Comparison of ENCODE assay signal across 14 cellular contexts in the genomic region with DNA sequence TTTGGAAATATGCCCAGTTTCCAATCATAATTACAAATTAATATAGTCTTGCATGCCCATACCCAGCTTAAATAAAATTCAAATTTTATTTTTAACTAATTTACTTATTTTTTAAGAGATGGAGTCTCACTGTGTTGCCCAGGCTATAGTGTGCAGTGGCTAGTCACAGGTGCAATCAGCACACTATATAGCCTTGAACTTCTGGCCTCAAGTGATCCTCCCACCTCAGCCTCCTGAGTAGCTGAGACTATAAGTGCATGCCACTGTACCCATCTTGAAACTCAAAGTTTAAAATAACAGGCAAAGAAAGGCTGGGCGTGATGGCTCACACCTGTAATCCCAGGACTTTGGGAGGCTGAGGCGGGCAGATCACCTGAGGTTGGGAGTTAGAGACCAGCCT. TPM values are rescaled to one million over a fixed set of nuclear protein-coding genes. Genes with fewer than 3 reads are reported as not detected.
DNase-seq lines count a peak whose midpoint lies in the region; ATAC-seq and TF ChIP-seq lines count a peak whose summit lies in the region.
"Had no signal": no experiment of that assay in that cellular context is flagged by ENCODE, and none has a peak within 500 bp of the region (broad histone marks: within the 10 kb centered on the region; RNA-seq: fewer than 3 reads in every experiment).

No MANE protein-coding gene starts in this region.

- CTCF ChIA-PET in HCT116 (lab: Charles Lee): no interaction called here

- POLR2A ChIA-PET in HCT116 (lab: Charles Lee): no interaction called here

- H3K36me3 ChIP-seq in HCT116 (ENCODE audit: control insufficient read depth in 1 of 2, insufficient read depth in 2 of 2, low read length in 2 of 2) (0 out of 4 replicates have a peak, but pooled peaks cover 0 to 3% of the 10 kb centered on the region in 2 experiments), colonic mucosa (no peaks in the 10 kb centered on the region), mucosa of rectum (ENCODE audit: control insufficient read depth in 2 of 2, insufficient read depth in 2 of 2, low read length in 2 of 2) (peaks cover 3 to 16% of the 10 kb centered on the region in 2 donors), upper lobe of left lung (peaks cover 0 to 39% (median 6%) of the 10 kb centered on the region in 4 donors)

- TF ChIP-seq RAD21 in HCT116 (IDR thresholded peaks at IDR 0.05; ENCODE audit: low read depth): no peak

- TF ChIP-seq EP300 in upper lobe of left lung (IDR thresholded peaks at IDR 0.05): no peak

- 97 to 100% methylated on average over 2 of the region's 2 CpGs for WGBS in upper lobe of left lung, 2 donors

- intact Hi-C loops in HCT116 (cut with micrococcal nuclease) (no loop called here), colonic mucosa (cut with DNase I) (no loop called here)

- H2AFZ ChIP-seq in HCT116 (ENCODE audit: low read depth, low read length, poor library complexity, severe bottlenecking): no peak overlapping the region

- TF ChIP-seq CTCF in HCT116 (IDR thresholded peaks at IDR 0.05 in 2 of 3, conservative IDR thresholded peaks at IDR 0.05 in 1 of 3; ENCODE audit: borderline replicate concordance in 1 of 3, insufficient read depth in 1 of 3, low read depth in 2 of 3, low read length in 2 of 3) (no peak), colonic mucosa (IDR thresholded peaks at IDR 0.05) (no peak), upper lobe of left lung (IDR thresholded peaks at IDR 0.05) (no peak)

- no peak overlapping the region for H3K4me3 Mint-ChIP-seq in activated naive CD8-positive, alpha-beta T cell treated with anti-CD3 and anti-CD28 coated beads for 36 hours

- BruUV-seq in HCT116 (replicated peaks; lab: Mats Ljungman, UMichigan): no TSS peak

- peaks cover 9% of the 10 kb centered on the region for H3K36me3 Mint-ChIP-seq in activated naive CD8-positive, alpha-beta T cell treated with anti-CD3 and anti-CD28 coated beads for 36 hours

- ATAC-seq in HCT116: no peak
- ATAC-seq in upper lobe of left lung (ENCODE audit: low FRiP score in 2 of 2): no peak

- no peaks in the 10 kb centered on the region for H4K20me1 ChIP-seq in HCT116 (ENCODE audit: insufficient read depth)
- H4K20me1 ChIP-seq: BLaER1 treated with 17β-estradiol and CSF1 and Interleukin-3, amounts not matched to agents 10 nM and 100 nM had no signal

- H3K4me1 ChIP-seq in HCT116 (ENCODE audit: control insufficient read depth in 1 of 2, insufficient read depth in 2 of 2, low read length in 2 of 2) (peaks cover 7 to 16% of the 10 kb centered on the region in 2 experiments; a peak in 3 of 4 replicates), colonic mucosa (peaks cover 7% of the 10 kb centered on the region), mucosa of rectum (ENCODE audit: control insufficient read depth in 2 of 2, insufficient read depth in 2 of 2, low read length in 2 of 2) (peaks cover 14 to 24% of the 10 kb centered on the region in 2 donors), upper lobe of left lung (peaks cover 22 to 47% (median 28%) of the 10 kb centered on the region in 4 donors)
- H3K4me1 ChIP-seq: BLaER1 treated with 17β-estradiol and CSF1 and Interleukin-3, amounts not matched to agents 10 nM and 100 nM had no signal

- H3K4me3 ChIP-seq in HCT116 (replicated peaks in 1 of 2; ENCODE audit: low read depth in 1 of 2, low read length in 2 of 2) (no peak overlapping the region), colonic mucosa (no peak overlapping the region), mucosa of rectum (ENCODE audit: low read length in 2 of 2) (no peak overlapping the region), upper lobe of left lung (no peak overlapping the region)
- H3K4me3 ChIP-seq: BLaER1 treated with 17β-estradiol and CSF1 and Interleukin-3, amounts not matched to agents 10 nM and 100 nM had no signal

- no peaks in the 10 kb centered on the region for H3K9me2 ChIP-seq in HCT116 (ENCODE audit: insufficient read depth)

- peaks cover 16% of the 10 kb centered on the region for H3K4me1 Mint-ChIP-seq in activated naive CD8-positive, alpha-beta T cell treated with anti-CD3 and anti-CD28 coated beads for 36 hours

- no peak overlapping the region for H3K27ac Mint-ChIP-seq in activated naive CD8-positive, alpha-beta T cell treated with anti-CD3 and anti-CD28 coated beads for 36 hours

- H3K9me3 ChIP-seq in HCT116 (ENCODE audit: control insufficient read depth in 1 of 2, insufficient read depth in 1 of 2, low read depth in 1 of 2, low read length in 2 of 2): no peaks in the 10 kb centered on the region
- H3K9me3 ChIP-seq in colonic mucosa: no peaks in the 10 kb centered on the region
- H3K9me3 ChIP-seq in mucosa of rectum (ENCODE audit: control insufficient read depth in 2 of 2, low read length in 2 of 2): no peaks in the 10 kb centered on the region
- H3K9me3 ChIP-seq in upper lobe of left lung: no peaks in the 10 kb centered on the region
- H3K9me3 ChIP-seq: BLaER1 treated with 17β-estradiol and CSF1 and Interleukin-3, amounts not matched to agents 10 nM and 100 nM had no signal

- H3K9ac ChIP-seq in HCT116 (ENCODE audit: low read length) (no peak overlapping the region), colonic mucosa (ENCODE audit: low read depth in 2 of 2, low read length in 2 of 2) (no peak overlapping the region), mucosa of rectum (ENCODE audit: low read depth in 1 of 2, low read length in 2 of 2) (no peak overlapping the region)
- H3K9ac ChIP-seq: BLaER1 treated with 17β-estradiol and CSF1 and Interleukin-3, amounts not matched to agents 10 nM and 100 nM had no signal

- H3K27me3 ChIP-seq in HCT116 (ENCODE audit: insufficient read depth, low read length): no peaks in the 10 kb centered on the region
- H3K27me3 ChIP-seq in colonic mucosa: no peaks in the 10 kb centered on the region
- H3K27me3 ChIP-seq in mucosa of rectum (ENCODE audit: control insufficient read depth in 2 of 2, insufficient read depth in 2 of 2, low read length in 2 of 2): no peaks in the 10 kb centered on the region
- H3K27me3 ChIP-seq in upper lobe of left lung: no peaks in the 10 kb centered on the region
- H3K27me3 ChIP-seq: BLaER1 treated with 17β-estradiol and CSF1 and Interleukin-3, amounts not matched to agents 10 nM and 100 nM had no signal

- H3K27ac ChIP-seq in HCT116 (ENCODE audit: low read depth, low read length) (no peak overlapping the region), colonic mucosa (peak overlapping the region; percentile 53), mucosa of rectum (ENCODE audit: low read depth in 2 of 2, low read length in 2 of 2) (peak overlapping the region; percentile 26 to 69), upper lobe of left lung (peak overlapping the region in 3 of 4 donors; percentile 40 to 61 (median 53))
- H3K27ac ChIP-seq: BLaER1 treated with 17β-estradiol and CSF1 and Interleukin-3, amounts not matched to agents 10 nM and 100 nM had no signal

- RAD21 ChIA-PET in HCT116 (lab: Charles Lee; ENCODE audit: low non-redundant PET in 1 of 2, low total read pairs in 2 of 2, uncharacterized antibody in 2 of 2, unreplicated experiment in 2 of 2): no interaction called here

- no peak for TF ChIP-seq POLR2A in HCT116 (IDR thresholded peaks at IDR 0.05; ENCODE audit: borderline replicate concordance, extremely low read depth, insufficient read depth, insufficient read length)
- TF ChIP-seq POLR2A in upper lobe of left lung (IDR thresholded peaks at IDR 0.05): no peak

- no peaks in the 10 kb centered on the region for H3K27me3 Mint-ChIP-seq in activated naive CD8-positive, alpha-beta T cell treated with anti-CD3 and anti-CD28 coated beads for 36 hours

- 0 out of 2 replicates have a peak, but pooled peaks cover 3% of the 10 kb centered on the region for H3K79me2 ChIP-seq in HCT116 (ENCODE audit: insufficient read depth, low read length)

- no peaks in the 10 kb centered on the region for H3K9me3 Mint-ChIP-seq in activated naive CD8-positive, alpha-beta T cell treated with anti-CD3 and anti-CD28 coated beads for 36 hours

- H3K4me2 ChIP-seq in HCT116 (ENCODE audit: low read length): peak overlapping the region; percentile 55
- H3K4me2 ChIP-seq: BLaER1 treated with 17β-estradiol and CSF1 and Interleukin-3, amounts not matched to agents 10 nM and 100 nM had no signal

- DNase-seq in HCT116 (ENCODE audit: low read depth, low spot score) (no peak), colonic mucosa (no peak), upper lobe of left lung (no peak), epidermal melanocyte (ENCODE audit: insufficient read length, low spot score) (no peak)
- DNase-seq in activated naive CD8-positive, alpha-beta T cell treated with anti-CD3 and anti-CD28 coated beads for 36 hours: no peak
- DNase-seq in activated CD4-positive, CD25-positive, alpha-beta regulatory T cell treated with anti-CD3 and anti-CD28 coated beads, Interleukin-2, amount 50 U/mL, for 72 hours: no peak
- DNase-seq: DMS79 treated with DMSO at 0.1 percent for 48 hours; MM.1S; NCI-H1092 treated with DMSO at 0.1 percent for 48 hours; NCI-H1694; NK-92 treated with Interleukin-12 subunit alpha and Interleukin-12 subunit beta, amount 100 ng/mL, for 24 hours; SIG-M5 had no signal

TF ChIP-seq in HCT116, 20 proteins besides CTCF, POLR2A, EP300 and RAD21 (continues in another document):
- TF ChIP-seq SP1 (IDR thresholded peaks at IDR 0.05; ENCODE audit: low read depth) (no peak), EZH2 (IDR thresholded peaks at IDR 0.05) (no peak), EGR1 (IDR thresholded peaks at IDR 0.05; ENCODE audit: low read depth) (no peak), TCF7L2 (IDR thresholded peaks at IDR 0.05; ENCODE audit: borderline replicate concordance, extremely low read depth, insufficient read depth, insufficient read length) (no peak), YY1 (IDR thresholded peaks at IDR 0.05; ENCODE audit: extremely low read depth, insufficient replicate concordance, low read depth, low read length) (no peak)

RNA-seq across cellular contexts. Expression of gene MLH3, which starts 10.3 kb away (rescaled TPM):
- 14.7 TPM for total RNA-seq in HCT116 (2021; ENCODE audit: unreplicated experiment)
- 7.2 and 10.9 TPM in 2 replicates for polyA plus RNA-seq in HCT116 (2012)
- 10 to 100 TPM; 24.2 to 25.9 TPM for total RNA-seq in colonic mucosa
- 10 to 100 TPM; 15.9 to 87.0 (median 24.5) TPM for total RNA-seq in upper lobe of left lung
- total RNA-seq in activated naive CD8-positive, alpha-beta T cell treated with anti-CD3 and anti-CD28 coated beads for 36 hours: 10 to 100 TPM; 15.5 to 16.7 TPM

RNA-seq across cellular contexts. Expression of gene ACYP1, which starts 22.9 kb away (rescaled TPM):
- total RNA-seq in HCT116 (2021; ENCODE audit: unreplicated experiment) (30.7 TPM), colonic mucosa (10 to 100 TPM; 13.4 to 28.5 TPM), upper lobe of left lung (10 to 100 TPM in 5 of 6 donors, 1 to 10 TPM in 1; 7.9 to 46.1 (median 13.7) TPM)
- polyA plus RNA-seq in HCT116 (2012): 40.9 and 50.7 TPM in 2 replicates
- total RNA-seq in activated naive CD8-positive, alpha-beta T cell treated with anti-CD3 and anti-CD28 coated beads for 36 hours: 10 to 100 TPM; 27.7 to 29.0 TPM

RNA-seq across cellular contexts. Expression of gene ZC2HC1C, which starts 28.5 kb away (rescaled TPM):
- total RNA-seq in HCT116 (2021; ENCODE audit: unreplicated experiment): 0.98 TPM
- 0.36 and 0.77 TPM in 2 replicates for polyA plus RNA-seq in HCT116 (2012)
- 1 to 10 TPM; 3.2 to 4.6 TPM for total RNA-seq in colonic mucosa
- 10 to 100 TPM in 3 of 6 donors, 1 to 10 TPM in 3; 3.2 to 21.0 (median 9.7) TPM for total RNA-seq in upper lobe of left lung
- total RNA-seq in activated naive CD8-positive, alpha-beta T cell treated with anti-CD3 and anti-CD28 coated beads for 36 hours: under 1 TPM; 0.40 to 0.56 TPM

RNA-seq across cellular contexts. Expression of gene EIF2B2, which starts 38.2 kb away (rescaled TPM):
- total RNA-seq in HCT116 (2021; ENCODE audit: unreplicated experiment) (54.8 TPM), colonic mucosa (10 to 100 TPM; 34.0 to 48.9 TPM), upper lobe of left lung (10 to 100 TPM; 22.2 to 40.7 (median 32.5) TPM)
- polyA plus RNA-seq in HCT116 (2012): 63.1 and 66.7 TPM in 2 replicates
- total RNA-seq in activated naive CD8-positive, alpha-beta T cell treated with anti-CD3 and anti-CD28 coated beads for 36 hours: 10 to 100 TPM; 55.6 to 60.1 TPM
